Comparison of ENCODE assay signal across 19 cellular contexts in the genomic region with DNA sequence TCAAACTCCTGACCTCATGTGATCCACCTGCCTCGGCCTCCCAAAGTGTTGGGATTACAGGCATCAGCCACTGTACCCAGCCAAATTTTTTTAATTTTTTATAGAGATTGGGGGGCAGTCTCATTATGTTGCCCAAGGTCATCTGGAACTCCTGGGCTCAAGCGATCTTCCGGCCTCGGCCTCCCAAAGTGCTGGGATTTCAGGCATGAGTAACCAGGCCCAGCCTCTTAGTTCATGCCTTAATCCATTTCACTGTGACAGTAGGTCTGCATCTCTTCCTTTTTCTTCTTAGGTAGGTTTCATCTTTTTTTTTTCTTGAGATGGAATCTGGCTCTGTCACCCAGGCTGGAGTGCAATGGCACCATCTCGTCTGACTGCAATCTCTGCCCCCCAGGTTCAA.
"Had no signal": no experiment of that assay in that cellular context is flagged by ENCODE, and none has a peak within 500 bp of the region (broad histone marks: within the 10 kb centered on the region; RNA-seq: fewer than 3 reads in every experiment).

No MANE protein-coding gene starts in this region.

- DNase-seq: activated CD4-positive, alpha-beta T cell treated with anti-CD3 and anti-CD28 coated beads for 4 hours; activated CD4-positive, alpha-beta T cell treated with anti-CD3 and anti-CD28 coated beads, Interleukin-2, amount 50 U/mL, for 4 hours; activated CD4-positive, CD25-positive, alpha-beta regulatory T cell; activated effector memory CD4-positive, alpha-beta T cell treated with anti-CD3 and anti-CD28 coated beads, Interleukin-2, amount 50 U/mL, for 16 hours; activated naive CD4-positive, alpha-beta T cell treated with anti-CD3 and anti-CD28 coated beads for 36 hours; activated naive CD8-positive, alpha-beta T cell treated with anti-CD3 and anti-CD28 coated beads, Interleukin-2, amount 10 ng/mL, durations not matched to agents 7 days and 5 days; activated T-cell treated with anti-CD3 and anti-CD28 coated beads, Interleukin-2, amount 50 U/mL, for 1 hour; amniotic stem cell; brain microvascular endothelial cell; caudate nucleus; cortex of kidney; foreskin fibroblast; midbrain; naive thymus-derived CD8-positive, alpha-beta T cell; right lobe of liver; stimulated activated CD4-positive, alpha-beta T cell treated with anti-CD3 and anti-CD28 coated beads, Interleukin-2, amount 100 ng/mL, for 48 hours; stimulated activated naive CD4-positive, alpha-beta T cell treated with Interleukin-2 at 50 U/mL for 16 hours; T-helper 1 cell had no signal

- ATAC-seq: esophagus mucosa; naive thymus-derived CD8-positive, alpha-beta T cell had no signal

- H3K36me3 ChIP-seq: brain microvascular endothelial cell, right lobe of liver had no signal

- H3K27ac ChIP-seq: brain microvascular endothelial cell had no signal

- H3K9me3 ChIP-seq: right lobe of liver had no signal

- H3K27me3 ChIP-seq: brain microvascular endothelial cell, right lobe of liver had no signal

- H3K4me3 ChIP-seq: right lobe of liver had no signal
